Comparison of ENCODE assay signal across 29 cellular contexts in the genomic region with DNA sequence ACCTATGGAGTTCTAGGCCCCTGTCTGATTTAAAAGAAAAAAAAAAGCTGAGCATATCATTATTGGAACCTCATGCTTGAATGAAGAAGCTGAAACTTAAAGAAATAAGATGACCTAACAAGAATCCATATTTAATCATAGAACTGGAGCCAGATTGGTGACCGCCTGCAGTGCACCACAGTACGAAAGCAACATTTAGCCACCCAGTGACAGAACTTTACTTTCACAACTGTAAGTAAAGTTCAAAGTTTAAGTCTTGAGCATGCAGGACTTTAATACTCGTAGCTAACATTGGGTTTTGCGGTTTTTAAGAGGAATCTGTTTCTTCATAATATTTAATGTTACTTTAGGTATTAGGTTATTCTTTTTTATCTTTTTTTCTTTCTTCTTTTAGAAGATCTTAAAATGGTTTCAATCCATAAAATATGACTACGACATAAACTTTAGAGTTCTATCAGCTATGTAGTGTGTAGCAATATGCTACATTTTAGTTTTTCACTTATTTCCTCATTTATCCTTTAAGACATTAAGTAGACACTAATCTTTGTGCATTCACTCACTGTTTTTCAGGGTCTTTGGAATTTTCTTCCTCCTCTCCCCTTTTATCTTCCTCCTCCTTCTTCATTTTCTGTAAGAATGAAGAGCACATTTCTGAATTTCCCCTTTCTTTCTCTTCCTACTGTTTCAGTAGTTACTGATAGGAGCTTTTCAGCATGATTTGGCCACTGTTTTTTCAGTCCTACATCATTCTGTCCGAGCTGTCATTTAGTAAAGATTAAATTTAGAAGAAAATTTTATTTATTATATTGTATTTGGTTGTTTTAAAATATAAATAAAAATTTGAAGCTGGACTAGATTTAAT.
"Had no signal": no experiment of that assay in that cellular context is flagged by ENCODE, and none has a peak within 500 bp of the region (broad histone marks: within the 10 kb centered on the region; RNA-seq: fewer than 3 reads in every experiment).

No MANE protein-coding gene starts in this region.

- ATAC-seq: activated naive CD8-positive, alpha-beta T cell treated with anti-CD3 and anti-CD28 coated beads, Interleukin-2, amount 50 U/mL, for 24 hours; activated T-cell treated with anti-CD3 and anti-CD28 coated beads, Interleukin-2, amount 50 U/mL, for 4 hours; heart right ventricle; left ventricle myocardium superior; pancreas; stimulated activated effector memory CD8-positive, alpha-beta T cell treated with anti-CD3 and anti-CD28 coated beads, Interleukin-12 subunit alpha, Interleukin-12 subunit beta, amount 100 ng/mL, for 72 hours had no signal

- FAIRE-seq: bronchial epithelial cell, colon, endometrium, islet of Langerhans, pancreas, urothelium cell line had no signal

- H3K4me1 ChIP-seq: esophagus squamous epithelium, heart right ventricle, pancreas, prostate gland, sigmoid colon had no signal

- H3K9me3 ChIP-seq: esophagus squamous epithelium, heart right ventricle, pancreas, prostate gland, sigmoid colon, thoracic aorta had no signal

- H3K4me3 ChIP-seq: esophagus squamous epithelium, heart right ventricle, pancreas, prostate gland, sigmoid colon, thoracic aorta had no signal

- H3K27me3 ChIP-seq: esophagus squamous epithelium, heart right ventricle, pancreas, sigmoid colon had no signal

- DNase-seq: activated CD4-positive, alpha-beta memory T cell treated with anti-CD3 and anti-CD28 coated beads, Interleukin-2, amount 10 ng/mL, durations not matched to agents 7 days and 5 days; activated CD4-positive, alpha-beta T cell treated with anti-CD3 and anti-CD28 coated beads for 1 hour; activated CD4-positive, alpha-beta T cell treated with anti-CD3 and anti-CD28 coated beads, Interleukin-2, amount 10 ng/mL, durations not matched to agents 7 days and 5 days; activated naive CD8-positive, alpha-beta T cell treated with anti-CD3 and anti-CD28 coated beads, Interleukin-2, amount 50 U/mL, for 24 hours; activated T-cell treated with anti-CD3 and anti-CD28 coated beads, Interleukin-2, amount 50 U/mL, for 4 hours; dermis blood vessel endothelial cell; effector CD4-positive, alpha-beta T cell; esophagus squamous epithelium; foreskin melanocyte; heart right ventricle; left ventricle myocardium superior; mammary epithelial cell; naive B cell; nucleus accumbens; pancreas; retina; sigmoid colon; small intestine; stimulated activated CD4-positive, alpha-beta T cell treated with anti-CD3 and anti-CD28 coated beads, Interleukin-4, amount 100 ng/mL, for 24 hours; trophoblast cell had no signal

- H3K36me3 ChIP-seq: esophagus squamous epithelium, heart right ventricle, pancreas, prostate gland, sigmoid colon, thoracic aorta had no signal

- H3K27ac ChIP-seq: epithelial cell of prostate, esophagus squamous epithelium, heart right ventricle, pancreas, prostate gland, sigmoid colon, thoracic aorta had no signal
